ENCODE assay signal across 28 cellular contexts in the genomic region with DNA sequence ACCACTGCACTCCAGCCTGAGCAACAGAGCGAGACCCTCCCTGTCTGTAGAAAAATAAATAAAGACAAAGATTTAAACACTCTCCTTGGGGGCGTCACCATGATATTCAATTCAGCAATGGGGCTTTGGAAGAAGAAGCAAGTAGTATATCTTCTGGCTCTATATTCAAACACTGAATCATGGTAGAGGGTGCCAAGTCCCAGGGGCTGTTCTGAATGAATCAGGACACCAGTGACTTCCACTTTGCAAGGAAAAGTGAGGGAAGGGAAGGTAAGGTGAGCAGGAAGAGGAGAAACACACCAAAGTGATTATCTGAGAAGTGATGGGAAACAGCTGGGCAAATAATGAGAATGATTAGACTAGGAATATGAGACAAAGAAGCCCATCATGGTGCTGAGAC.
A peak's percentile ranks its signal among the peaks of the same experiment; 100 is the strongest.
DNase-seq lines count a peak whose midpoint lies in the region; ATAC-seq, FAIRE-seq and TF ChIP-seq lines count a peak whose summit lies in the region.
"Had no signal": no experiment of that assay in that cellular context is flagged by ENCODE, and none has a peak within 500 bp of the region (broad histone marks: within the 10 kb centered on the region; RNA-seq: fewer than 3 reads in every experiment).

No MANE protein-coding gene starts in this region.

- intact Hi-C loops in dendritic cell treated with granulocyte-macrophage colony-stimulating factor and Interleukin-4, amounts not matched to agents 40 ng/mL and 50 ng/mL, for 4 days (cut with micrococcal nuclease) = loop anchor here (5.0 kb wide), 1 partner anchor 79 kb away; a partner anchor contains a TSS
- intact Hi-C loops in transverse colon (cut with DNase I; ENCODE audit: low total_unique reads) = loop anchor here (5.0 kb wide), 1 partner anchor 154 kb away; no protein-coding TSS in a partner anchor

- H3K27me3 ChIP-seq in BLaER1 (no peaks in the 10 kb centered on the region), transverse colon (no peaks in the 10 kb centered on the region), small intestine (ENCODE audit: control insufficient read depth in 2 of 2, insufficient read depth in 2 of 2, low read length in 2 of 2) (no peaks in the 10 kb centered on the region)
- no peaks in the 10 kb centered on the region for H3K27me3 ChIP-seq in BLaER1 treated with 17β-estradiol and CSF1 and Interleukin-3, amounts not matched to agents 10 nM and 100 nM
- H3K27me3 ChIP-seq: breast epithelium, sigmoid colon, SJCRH30 had no signal

- no peak overlapping the region for H3K27ac ChIP-seq in BLaER1
- H3K27ac ChIP-seq in BLaER1 treated with 17β-estradiol and CSF1 and Interleukin-3, amounts not matched to agents 10 nM and 100 nM = no peak overlapping the region
- H3K27ac ChIP-seq in transverse colon = no peak overlapping the region
- H3K27ac ChIP-seq in small intestine (ENCODE audit: low read depth in 1 of 2, low read length in 1 of 2) = no peak overlapping the region
- H3K27ac ChIP-seq: breast epithelium, sigmoid colon, SJCRH30, WERI-Rb-1 had no signal

- no peak for TF ChIP-seq EP300 in transverse colon (IDR thresholded peaks at IDR 0.05; ENCODE audit: low read depth)

- H3K9me3 ChIP-seq in BLaER1 (no peaks in the 10 kb centered on the region), transverse colon (no peaks in the 10 kb centered on the region), small intestine (ENCODE audit: control insufficient read depth, low read depth) (no peaks in the 10 kb centered on the region)
- no peaks in the 10 kb centered on the region for H3K9me3 ChIP-seq in BLaER1 treated with 17β-estradiol and CSF1 and Interleukin-3, amounts not matched to agents 10 nM and 100 nM (replicated peaks in 1 of 11)
- H3K9me3 ChIP-seq: breast epithelium, sigmoid colon, SJCRH30 had no signal

- no peak for TF ChIP-seq POLR2A in transverse colon (IDR thresholded peaks at IDR 0.05)

- H3K4me1 Mint-ChIP-seq in dendritic cell treated with granulocyte-macrophage colony-stimulating factor and Interleukin-4, amounts not matched to agents 40 ng/mL and 50 ng/mL, for 4 days (ENCODE audit: low read depth) = peaks cover 51% of the 10 kb centered on the region
- peaks cover 93% of the 10 kb centered on the region for H3K4me1 Mint-ChIP-seq in stimulated activated naive CD8-positive, alpha-beta T cell treated with anti-CD3 and anti-CD28 coated beads, Interleukin-15, amount 100 ng/mL, for 72 hours

- peaks cover 9% of the 10 kb centered on the region for H3K36me3 Mint-ChIP-seq in dendritic cell treated with granulocyte-macrophage colony-stimulating factor and Interleukin-4, amounts not matched to agents 40 ng/mL and 50 ng/mL, for 4 days (ENCODE audit: low read depth)

- H3K27me3 Mint-ChIP-seq in dendritic cell treated with granulocyte-macrophage colony-stimulating factor and Interleukin-4, amounts not matched to agents 40 ng/mL and 50 ng/mL, for 4 days = no peaks in the 10 kb centered on the region
- H3K27me3 Mint-ChIP-seq in stimulated activated naive CD8-positive, alpha-beta T cell treated with anti-CD3 and anti-CD28 coated beads, Interleukin-15, amount 100 ng/mL, for 72 hours = no peaks in the 10 kb centered on the region
- H3K27me3 Mint-ChIP-seq: activated CD4-positive, alpha-beta T cell treated with anti-CD3 and anti-CD28 coated beads, Interleukin-2, amount 10 ng/mL, durations not matched to agents 24 days and 14 days had no signal

- H3K36me3 ChIP-seq in BLaER1 (peaks cover 8% of the 10 kb centered on the region), transverse colon (no peaks in the 10 kb centered on the region), small intestine (ENCODE audit: control insufficient read depth in 2 of 2, insufficient read depth in 2 of 2, low read length in 2 of 2) (peaks cover 0 to 2% of the 10 kb centered on the region in 2 donors)
- peaks cover 0 to 13% (median 7%) of the 10 kb centered on the region in 11 experiments; a peak in 9 of 22 replicates for H3K36me3 ChIP-seq in BLaER1 treated with 17β-estradiol and CSF1 and Interleukin-3, amounts not matched to agents 10 nM and 100 nM
- H3K36me3 ChIP-seq: breast epithelium, sigmoid colon, SJCRH30, WERI-Rb-1 had no signal

- peak; percentile 72 for DNase-seq in NCI-H146 treated with DMSO at 0.1 percent for 48 hours (lab: John Stamatoyannopoulos, UW; ENCODE audit: unreplicated experiment)
- no peak for DNase-seq in stimulated activated naive CD8-positive, alpha-beta T cell treated with anti-CD3 and anti-CD28 coated beads, Interleukin-15, amount 100 ng/mL, for 72 hours
- no peak for DNase-seq in transverse colon
- no peak for DNase-seq in small intestine
- DNase-seq: activated CD4-positive, alpha-beta T cell treated with anti-CD3 and anti-CD28 coated beads, Interleukin-2, amount 10 ng/mL, durations not matched to agents 24 days and 14 days; activated T-cell treated with anti-CD3 and anti-CD28 coated beads, Interleukin-2, amount 50 U/mL, for 48 hours; anterior cingulate cortex; C1 segment of cervical spinal cord; GOT3; hippocampal formation; left cardiac atrium; NCI-H1048; NCI-H226; NCI-H774; nephron progenitor cell; RPMI8226; sigmoid colon; stimulated activated CD4-positive, alpha-beta T cell treated with anti-CD3 and anti-CD28 coated beads, Interleukin-4, amount 100 ng/mL, for 24 hours; SW 1271; T1000; trophoblast cell; WERI-Rb-1 had no signal

- peak overlapping the region; percentile 52 for H3K4me2 ChIP-seq in BLaER1
- H3K4me2 ChIP-seq in BLaER1 treated with 17β-estradiol and CSF1 and Interleukin-3, amounts not matched to agents 10 nM and 100 nM = peak overlapping the region in 9 of 11 experiments; percentile 17 to 50 (median 33); a peak in 17 of 22 replicates

- peaks cover 45% of the 10 kb centered on the region for H3K4me1 ChIP-seq in BLaER1
- peaks cover 35 to 42% (median 37%) of the 10 kb centered on the region in 10 experiments for H3K4me1 ChIP-seq in BLaER1 treated with 17β-estradiol and CSF1 and Interleukin-3, amounts not matched to agents 10 nM and 100 nM
- peaks cover 0 to 68% (median 15%) of the 10 kb centered on the region in 4 donors for H3K4me1 ChIP-seq in transverse colon
- H3K4me1 ChIP-seq in small intestine (ENCODE audit: control insufficient read depth in 2 of 2, insufficient read depth in 1 of 2, low read depth in 1 of 2, low read length in 1 of 2) = peaks cover 0 to 11% of the 10 kb centered on the region in 2 donors
- H3K4me1 ChIP-seq: breast epithelium had no signal

- no peak for TF ChIP-seq CTCF in transverse colon (IDR thresholded peaks at IDR 0.05)

- no peak overlapping the region for H3K4me3 ChIP-seq in BLaER1
- no peak overlapping the region for H3K4me3 ChIP-seq in BLaER1 treated with 17β-estradiol and CSF1 and Interleukin-3, amounts not matched to agents 10 nM and 100 nM
- no peak overlapping the region for H3K4me3 ChIP-seq in transverse colon
- no peak overlapping the region for H3K4me3 ChIP-seq in small intestine (ENCODE audit: low read depth in 1 of 2, low read length in 2 of 2)
- H3K4me3 ChIP-seq: breast epithelium, lung, sigmoid colon, SJCRH30 had no signal

- in situ Hi-C loops in transverse colon (cut with MboI; ENCODE audit: low pct_ligation_motif_present in 1 of 4, low pct_unique_long_range_greater_than_20kb in 1 of 4, low sequenced_read_pairs in 3 of 4) = loop anchor here (5.0 to 25.0 kb wide), 4 partner anchors 149 to 249 kb away; no protein-coding TSS in a partner anchor

- H3K9me3 Mint-ChIP-seq in dendritic cell treated with granulocyte-macrophage colony-stimulating factor and Interleukin-4, amounts not matched to agents 40 ng/mL and 50 ng/mL, for 4 days = no peaks in the 10 kb centered on the region
- H3K9me3 Mint-ChIP-seq in stimulated activated naive CD8-positive, alpha-beta T cell treated with anti-CD3 and anti-CD28 coated beads, Interleukin-15, amount 100 ng/mL, for 72 hours = no peaks in the 10 kb centered on the region
- H3K9me3 Mint-ChIP-seq: activated CD4-positive, alpha-beta T cell treated with anti-CD3 and anti-CD28 coated beads, Interleukin-2, amount 10 ng/mL, durations not matched to agents 24 days and 14 days; nephron progenitor cell had no signal

- peaks cover 61% of the 10 kb centered on the region for H4K20me1 ChIP-seq in BLaER1
- H4K20me1 ChIP-seq in BLaER1 treated with 17β-estradiol and CSF1 and Interleukin-3, amounts not matched to agents 10 nM and 100 nM = peaks cover 0 to 100% (median 34%) of the 10 kb centered on the region in 11 experiments; a peak in 14 of 22 replicates

- FAIRE-seq in small intestine (lab: Jason Lieb, UNC) = no peak

- H3K27ac Mint-ChIP-seq in dendritic cell treated with granulocyte-macrophage colony-stimulating factor and Interleukin-4, amounts not matched to agents 40 ng/mL and 50 ng/mL, for 4 days = peak overlapping the region; percentile 2
- H3K27ac Mint-ChIP-seq in stimulated activated naive CD8-positive, alpha-beta T cell treated with anti-CD3 and anti-CD28 coated beads, Interleukin-15, amount 100 ng/mL, for 72 hours = no peak overlapping the region
- H3K27ac Mint-ChIP-seq: activated CD4-positive, alpha-beta T cell treated with anti-CD3 and anti-CD28 coated beads, Interleukin-2, amount 10 ng/mL, durations not matched to agents 24 days and 14 days; nephron progenitor cell had no signal

- no peak for ATAC-seq in stimulated activated naive CD8-positive, alpha-beta T cell treated with anti-CD3 and anti-CD28 coated beads, Interleukin-15, amount 100 ng/mL, for 72 hours
- ATAC-seq: left cardiac atrium had no signal

- no peak overlapping the region for H3K4me3 Mint-ChIP-seq in dendritic cell treated with granulocyte-macrophage colony-stimulating factor and Interleukin-4, amounts not matched to agents 40 ng/mL and 50 ng/mL, for 4 days
- no peak overlapping the region for H3K4me3 Mint-ChIP-seq in stimulated activated naive CD8-positive, alpha-beta T cell treated with anti-CD3 and anti-CD28 coated beads, Interleukin-15, amount 100 ng/mL, for 72 hours
- H3K4me3 Mint-ChIP-seq: activated CD4-positive, alpha-beta T cell treated with anti-CD3 and anti-CD28 coated beads, Interleukin-2, amount 10 ng/mL, durations not matched to agents 24 days and 14 days; nephron progenitor cell had no signal

- H3K9ac ChIP-seq in BLaER1 = no peak overlapping the region
- no peak overlapping the region for H3K9ac ChIP-seq in BLaER1 treated with 17β-estradiol and CSF1 and Interleukin-3, amounts not matched to agents 10 nM and 100 nM

- WGBS in transverse colon (ENCODE audit: low coverage in 1 of 2), 2 donors = 79 to 89% methylated on average over 2 of the region's 2 CpGs
- 94 to 97% (median 94%) methylated on average over 2 of the region's 2 CpGs for WGBS in small intestine, 3 donors
